In the genomic region with DNA sequence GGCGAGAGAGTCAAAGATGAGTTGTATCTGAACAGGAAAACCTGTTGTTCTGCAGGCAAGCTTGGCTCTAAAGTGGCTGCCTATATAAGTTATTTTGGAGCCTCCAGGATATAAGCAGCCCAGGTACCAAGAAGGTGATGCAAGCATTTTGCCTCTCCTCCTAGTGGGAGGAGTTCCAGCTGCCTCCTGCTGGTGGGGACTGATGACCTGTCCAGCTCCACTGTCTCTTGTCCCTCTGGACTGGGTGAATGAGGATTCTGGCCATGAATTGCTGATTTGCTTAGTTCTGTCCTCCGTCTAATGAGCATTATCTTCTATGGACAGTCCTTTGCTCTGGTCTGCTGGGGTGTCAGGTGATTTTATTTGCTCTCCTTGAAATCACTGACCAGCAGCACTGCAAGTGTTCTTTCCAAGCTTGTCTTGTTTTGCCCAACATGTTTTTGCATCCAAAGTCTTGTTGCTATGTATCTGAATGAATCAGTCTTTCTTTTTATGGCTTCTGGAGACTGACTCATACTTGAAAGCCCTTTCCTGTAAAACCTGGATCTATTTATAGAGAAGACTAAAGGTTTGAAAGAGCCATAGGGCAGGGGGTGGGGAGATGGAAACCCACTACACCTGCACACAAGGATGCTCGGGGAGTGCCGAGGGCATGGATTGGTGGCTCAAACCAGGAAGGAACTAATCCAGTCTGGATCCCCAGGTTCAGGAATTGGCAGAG, we compare ENCODE assay signal across 10 cellular contexts. TPM values are rescaled to one million over a fixed set of nuclear protein-coding genes. Genes with fewer than 3 reads are reported as not detected.
DNase-seq lines count a peak whose midpoint lies in the region; ATAC-seq, FAIRE-seq and TF ChIP-seq lines count a peak whose summit lies in the region.
"Had no signal": no experiment of that assay in that cellular context is flagged by ENCODE, and none has a peak within 500 bp of the region (broad histone marks: within the 10 kb centered on the region; RNA-seq: fewer than 3 reads in every experiment).

No MANE protein-coding gene starts in this region.

- H3K9me3 ChIP-seq in A549 (no peaks in the 10 kb centered on the region), mammary epithelial cell (replicated peaks; ENCODE audit: insufficient read depth, low read length) (no peaks in the 10 kb centered on the region)
- H3K9me3 ChIP-seq: HAP-1 had no signal

- H3K4me2 ChIP-seq in A549 (peak overlapping the region; percentile 47), mammary epithelial cell (ENCODE audit: insufficient read depth, low read depth, low read length) (peak overlapping the region; percentile 33)

- in situ Hi-C loops in mammary epithelial cell (cut with MboI; ENCODE audit: low sequenced_read_pairs in 2 of 2): no loop called here

- H3K36me3 ChIP-seq in mammary epithelial cell (ENCODE audit: insufficient read depth, low read length): no peaks in the 10 kb centered on the region
- H3K36me3 ChIP-seq: HAP-1 had no signal

- H3K4me1 ChIP-seq in A549 (peaks cover 31% of the 10 kb centered on the region), mammary epithelial cell (ENCODE audit: insufficient read depth, low read length) (peaks cover 37% of the 10 kb centered on the region)

- TF ChIP-seq POLR2A in A549 (IDR thresholded peaks at IDR 0.05; ENCODE audit: low read length): no peak

- BruUV-seq in mammary epithelial cell (replicated peaks; lab: Mats Ljungman, UMichigan): no TSS peak

- no peak for TF ChIP-seq EP300 in A549 (IDR thresholded peaks at IDR 0.05)
- TF ChIP-seq EP300 in Ishikawa (IDR thresholded peaks at IDR 0.05; ENCODE audit: borderline replicate concordance): no peak

- H3K27me3 ChIP-seq in mammary epithelial cell (ENCODE audit: insufficient read depth, low read length): no peaks in the 10 kb centered on the region

- TF ChIP-seq RAD21 in A549 (conservative IDR thresholded peaks at IDR 0.05 in 1 of 2, IDR thresholded peaks at IDR 0.05 in 1 of 2): no peak
- no peak for TF ChIP-seq RAD21 in Ishikawa (IDR thresholded peaks at IDR 0.05; ENCODE audit: low read depth)

- TF ChIP-seq CTCF in A549 (IDR thresholded peaks at IDR 0.05) (no peak), mammary epithelial cell (conservative IDR thresholded peaks at IDR 0.05 in 1 of 2, IDR thresholded peaks at IDR 0.05 in 1 of 2; ENCODE audit: extremely low read depth in 1 of 2, insufficient read depth in 1 of 2, low read depth in 1 of 2, low read length in 2 of 2) (peak; percentile 16 to 56)

- peak overlapping the region; percentile 37 for H2AFZ ChIP-seq in mammary epithelial cell (ENCODE audit: low read depth, low read length)

- no peak for FAIRE-seq in A549 (lab: Jason Lieb, UNC)

- peak overlapping the region; percentile 58 for H3K9ac ChIP-seq in mammary epithelial cell (ENCODE audit: insufficient read depth, low read length)

- DNase-seq in A549 (ENCODE audit: low read depth in 1 of 2, low spot score in 1 of 2) (peak; percentile 38 to 77), mammary epithelial cell (peak; percentile 94), kidney tubule cell (ENCODE audit: low spot score) (peak; percentile 97), NCI-H2227 treated with DMSO at 0.1 percent for 48 hours (lab: John Stamatoyannopoulos, UW) (no peak), Ammon's horn (ENCODE audit: low spot score) (no peak), putamen (ENCODE audit: low spot score) (no peak)
- DNase-seq: activated CD4-positive, alpha-beta T cell treated with anti-CD3 and anti-CD28 coated beads for 48 hours had no signal

- H3K79me2 ChIP-seq in mammary epithelial cell (ENCODE audit: insufficient read depth, low read length): no peaks in the 10 kb centered on the region

- dilution Hi-C loops in mammary epithelial cell (cut with HindIII; ENCODE audit: low sequenced_read_pairs): no loop called here

- intact Hi-C loops in mammary epithelial cell (cut with micrococcal nuclease): loop anchor here (1.0 kb wide), 2 partner anchors 13 to 43 kb away; a partner anchor contains a TSS

- CTCF ChIA-PET in A549 (lab: Yijun Ruan, JAX): interaction anchor here (0.9 to 6.1 kb wide), 7 partner anchors 11 to 42 kb away, joined by 3 to 33 read pairs (median 4); a partner anchor contains a TSS
- CTCF ChIA-PET in mammary epithelial cell (lab: Charles Lee; ENCODE audit: low non-redundant PET): interaction anchor here (0.7 kb wide), 1 partner anchor 12 kb away, joined by 3 read pairs; no protein-coding TSS in a partner anchor

- H4K20me1 ChIP-seq in mammary epithelial cell (ENCODE audit: insufficient read depth, low read length): no peaks in the 10 kb centered on the region

- POLR2A ChIA-PET in A549 (lab: Yijun Ruan, JAX): no interaction called here

- ATAC-seq in A549 (peak; percentile 66 to 79), HG03196 (IDR thresholded peaks at IDR 0.05; ENCODE audit: unreplicated experiment) (no peak)

- WGBS in A549 (ENCODE audit: missing lambda C conversion rate): 82% methylated on average over 4 of the region's 4 CpGs
- 64% methylated on average over 2 of the region's 4 CpGs for WGBS in mammary epithelial cell (ENCODE audit: low coverage, missing lambda C conversion rate)

- no peak overlapping the region for H3K4me3 ChIP-seq in A549
- H3K4me3 ChIP-seq in mammary epithelial cell (replicated peaks in 1 of 3; ENCODE audit: insufficient read depth in 1 of 3, low read depth in 2 of 3, low read length in 3 of 3): no peak overlapping the region
- H3K4me3 ChIP-seq: HAP-1 had no signal

- H3K27ac ChIP-seq in A549 (peak overlapping the region; percentile 26 to 60; a peak in 3 of 6 replicates), mammary epithelial cell (ENCODE audit: insufficient read depth, low read depth, low read length) (peak overlapping the region; percentile 92)

TF ChIP-seq in A549, 52 proteins besides CTCF, POLR2A, EP300 and RAD21:
- TF ChIP-seq CBX2 (IDR thresholded peaks at IDR 0.05; ENCODE audit: borderline replicate concordance, low read depth) (no peak), FOSL2 (IDR thresholded peaks at IDR 0.05) (0 out of 2 replicates have a peak, but pooled peaks have one; percentile 17), FOSL2 (CRISPR knock-in tag; IDR thresholded peaks at IDR 0.05) (peak; percentile 84), EHF (CRISPR knock-in tag; IDR thresholded peaks at IDR 0.05) (no peak), MAFK (IDR thresholded peaks at IDR 0.05; ENCODE audit: partially characterized antibody) (no peak), FOXS1 (CRISPR knock-in tag; IDR thresholded peaks at IDR 0.05) (no peak), JUNB (IDR thresholded peaks at IDR 0.05) (peak; percentile 49; the same call in 1 of the 2 replicates)

TF ChIP-seq in Ishikawa, 13 proteins besides CTCF, POLR2A, EP300 and RAD21 (continues in another document):
- no peak for TF ChIP-seq NFIC (IDR thresholded peaks at IDR 0.05)
- TF ChIP-seq TAF1 (IDR thresholded peaks at IDR 0.05; ENCODE audit: low read depth): no peak
- no peak for TF ChIP-seq YY1 (IDR thresholded peaks at IDR 0.05; ENCODE audit: low read depth)
- TF ChIP-seq, protein P1, sequence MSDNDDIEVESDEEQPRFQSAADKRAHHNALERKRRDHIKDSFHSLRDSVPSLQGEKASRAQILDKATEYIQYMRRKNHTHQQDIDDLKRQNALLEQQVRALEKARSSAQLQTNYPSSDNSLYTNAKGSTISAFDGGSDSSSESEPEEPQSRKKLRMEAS (IDR thresholded peaks at IDR 0.05): no peak
- TF ChIP-seq EGR1 (IDR thresholded peaks at IDR 0.05): no peak
- no peak for TF ChIP-seq FOXM1 (IDR thresholded peaks at IDR 0.05; ENCODE audit: borderline replicate concordance, low read depth)
- no peak for TF ChIP-seq CREB1 (IDR thresholded peaks at IDR 0.05; ENCODE audit: low read depth)

RNA-seq across cellular contexts. Expression of a gene that starts 40.6 kb away (rescaled TPM):
- 2.3 and 2.6 TPM in 2 replicates for polyA plus RNA-seq in A549 (2011; rRNA removed)
- polyA plus RNA-seq in A549 (2012; cell fraction: cytosol; rRNA removed): 1.6 TPM in 2 replicates
- 0.73 and 1.7 TPM in 2 replicates for polyA plus RNA-seq in A549 (2012; cell fraction: nucleus; rRNA removed)
- polyA plus RNA-seq in A549 (2017; fragmentation: RNase III; extraction: RNeasy Plus Mini Kit Qiagen cat#74134 plus additional on column Dnase treatment): 1.3 to 1.5 TPM (median 1.4 TPM) in 3 replicates
- polyA minus RNA-seq in A549 (2011; rRNA and poly(A)+ RNA removed): 1.2 and 2.1 TPM in 2 replicates
- 1 to 10 TPM in 1 of 2 donors, under 1 TPM in 1; 0.87 to 2.0 TPM for total RNA-seq in mammary epithelial cell
- 1.1 TPM for polyA plus RNA-seq in mammary epithelial cell
- not detected for polyA minus RNA-seq in mammary epithelial cell

RNA-seq across cellular contexts. Expression of a gene that starts 42.4 kb away (rescaled TPM):
- 49.1 and 51.4 TPM in 2 replicates for polyA plus RNA-seq in A549 (2011; rRNA removed)
- 40.5 and 41.6 TPM in 2 replicates for polyA plus RNA-seq in A549 (2012; cell fraction: cytosol; rRNA removed)
- 24.7 and 43.5 TPM in 2 replicates for polyA plus RNA-seq in A549 (2012; cell fraction: nucleus; rRNA removed)
- polyA plus RNA-seq in A549 (2017; fragmentation: RNase III; extraction: RNeasy Plus Mini Kit Qiagen cat#74134 plus additional on column Dnase treatment): 177 to 234 TPM (median 197 TPM) in 3 replicates
- polyA minus RNA-seq in A549 (2011; rRNA and poly(A)+ RNA removed): 30.4 and 45.0 TPM in 2 replicates
- 10 to 100 TPM; 55.2 to 74.6 TPM for total RNA-seq in mammary epithelial cell
- 68.9 TPM for polyA plus RNA-seq in mammary epithelial cell
- 130 TPM for polyA minus RNA-seq in mammary epithelial cell

RNA-seq across cellular contexts. Expression of a gene that starts 42.5 kb away (rescaled TPM):
- 7.4 and 10.5 TPM in 2 replicates for polyA plus RNA-seq in A549 (2011; rRNA removed)
- 3.4 and 3.9 TPM in 2 replicates for polyA plus RNA-seq in A549 (2012; cell fraction: cytosol; rRNA removed)
- polyA plus RNA-seq in A549 (2012; cell fraction: nucleus; rRNA removed): 4.3 and 5.8 TPM in 2 replicates
- polyA plus RNA-seq in A549 (2017; fragmentation: RNase III; extraction: RNeasy Plus Mini Kit Qiagen cat#74134 plus additional on column Dnase treatment): 5.7 to 5.9 TPM (median 5.7 TPM) in 3 replicates
- polyA minus RNA-seq in A549 (2011; rRNA and poly(A)+ RNA removed): 6.8 and 7.0 TPM in 2 replicates
- 1 to 10 TPM; 3.0 to 3.2 TPM for total RNA-seq in mammary epithelial cell
- polyA plus RNA-seq in mammary epithelial cell: 0.74 TPM
- polyA minus RNA-seq in mammary epithelial cell: 2.7 TPM

RNA-seq across cellular contexts. Expression of a gene that starts 53.4 kb away (rescaled TPM):
- polyA plus RNA-seq in A549 (2011; rRNA removed) (not detected in 2 replicates), A549 (2017; fragmentation: RNase III; extraction: RNeasy Plus Mini Kit Qiagen cat#74134 plus additional on column Dnase treatment) (not detected in 3 replicates), mammary epithelial cell (not detected)
- not detected in 2 replicates for polyA plus RNA-seq in A549 (2012; cell fraction: cytosol; rRNA removed)
- not detected in 2 replicates for polyA plus RNA-seq in A549 (2012; cell fraction: nucleus; rRNA removed)
- polyA minus RNA-seq in A549 (2011; rRNA and poly(A)+ RNA removed): not detected in 2 replicates
- total RNA-seq in mammary epithelial cell: not detected
- not detected for polyA minus RNA-seq in mammary epithelial cell

Comparison
In these comparisons a context has a peak if more than half of its experiments do, and no peak if none do; other contexts are left out.
1. DNase-seq: peak in A549 (2 of 2), mammary epithelial cell (single experiment) and kidney tubule cell (single experiment); none in NCI-H2227 treated with DMSO at 0.1 percent for 48 hours (single experiment), Ammon's horn (single experiment) and putamen (single experiment).